ENCODE assay signal across 8 cellular contexts in genomic region chr5:39399135-39400036, GRCh38. TPM values are rescaled to one million over a fixed set of nuclear protein-coding genes. Genes with fewer than 3 reads are reported as not detected.
DNase-seq lines count a peak whose midpoint lies in the region; ATAC-seq and TF ChIP-seq lines count a peak whose summit lies in the region.

No MANE protein-coding gene starts in this region.

- H3K27ac ChIP-seq in endodermal cell (ENCODE audit: low read depth, low read length): no peak overlapping the region

- DNase-seq in ACHN: peak; percentile 85
- DNase-seq in NB4 (ENCODE audit: low read depth): peak; percentile 70
- peak; percentile 99 for DNase-seq in dedifferentiated amniotic fluid mesenchymal stem cell (ENCODE audit: extremely low spot score)
- peak; percentile 24 for DNase-seq in midbrain (lab: John Stamatoyannopoulos, UW)
- no peak for DNase-seq in GM10248 (ENCODE audit: extremely low spot score)
- no peak for DNase-seq in activated T-cell treated with anti-CD3 and anti-CD28 coated beads, Interleukin-2, amount 50 U/mL, for 72 hours
- no peak for DNase-seq in endodermal cell

- no peaks in the 10 kb centered on the region for H3K36me3 Mint-ChIP-seq in activated T-cell treated with anti-CD3 and anti-CD28 coated beads, Interleukin-2, amount 50 U/mL, for 72 hours (ENCODE audit: insufficient read depth in 2 of 2)
- H3K36me3 Mint-ChIP-seq in endodermal cell (ENCODE audit: low read depth): no peaks in the 10 kb centered on the region

- no peaks in the 10 kb centered on the region for H3K9me3 Mint-ChIP-seq in activated T-cell treated with anti-CD3 and anti-CD28 coated beads, Interleukin-2, amount 50 U/mL, for 72 hours
- H3K9me3 Mint-ChIP-seq in endodermal cell: no peaks in the 10 kb centered on the region

- H3K4me3 Mint-ChIP-seq in activated T-cell treated with anti-CD3 and anti-CD28 coated beads, Interleukin-2, amount 50 U/mL, for 72 hours: no peak overlapping the region
- H3K4me3 Mint-ChIP-seq in endodermal cell: no peak overlapping the region

- H3K27me3 ChIP-seq in endodermal cell (ENCODE audit: control insufficient read depth, insufficient read depth, low read length, poor library complexity, severe bottlenecking): no peaks in the 10 kb centered on the region

- H3K4me1 ChIP-seq in endodermal cell (ENCODE audit: control insufficient read depth, insufficient read depth, low read length): peaks cover 6% of the 10 kb centered on the region

- H3K27ac Mint-ChIP-seq in activated T-cell treated with anti-CD3 and anti-CD28 coated beads, Interleukin-2, amount 50 U/mL, for 72 hours: no peak overlapping the region
- H3K27ac Mint-ChIP-seq in endodermal cell: no peak overlapping the region

- no peaks in the 10 kb centered on the region for H3K36me3 ChIP-seq in endodermal cell (ENCODE audit: control insufficient read depth, insufficient read depth, low read length)

- H3K4me3 ChIP-seq in NB4 (ENCODE audit: low read depth, low read length): no peak overlapping the region
- H3K4me3 ChIP-seq in endodermal cell (ENCODE audit: low read length): no peak overlapping the region

- H3K9ac ChIP-seq in endodermal cell (ENCODE audit: extremely low read depth, low read length, poor library complexity, severe bottlenecking): no peak overlapping the region

- ATAC-seq in activated T-cell treated with anti-CD3 and anti-CD28 coated beads, Interleukin-2, amount 50 U/mL, for 72 hours (replicated peaks in 1 of 2): no peak
- ATAC-seq in GM21717 (IDR thresholded peaks at IDR 0.05; ENCODE audit: unreplicated experiment): no peak

- H3K4me1 Mint-ChIP-seq in activated T-cell treated with anti-CD3 and anti-CD28 coated beads, Interleukin-2, amount 50 U/mL, for 72 hours (ENCODE audit: low read depth): no peaks in the 10 kb centered on the region
- peaks cover 22% of the 10 kb centered on the region for H3K4me1 Mint-ChIP-seq in endodermal cell

- no peak for TF ChIP-seq POLR2A in NB4 (IDR thresholded peaks at IDR 0.05; ENCODE audit: extremely low read depth, insufficient read length)

- CTCF ChIA-PET in GM10248 (lab: Yijun Ruan, JAX): interaction anchor here (6.0 kb wide), 1 partner anchor 23 kb away, joined by 34 read pairs; no protein-coding TSS in a partner anchor

- H3K9me3 ChIP-seq in endodermal cell (ENCODE audit: control insufficient read depth, low read length): no peaks in the 10 kb centered on the region

- no peaks in the 10 kb centered on the region for H3K27me3 Mint-ChIP-seq in activated T-cell treated with anti-CD3 and anti-CD28 coated beads, Interleukin-2, amount 50 U/mL, for 72 hours (ENCODE audit: low read depth)
- no peaks in the 10 kb centered on the region for H3K27me3 Mint-ChIP-seq in endodermal cell (ENCODE audit: insufficient read depth)

- POLR2A ChIA-PET in GM10248 (lab: Yijun Ruan, JAX): no interaction called here

- in situ Hi-C loops in ACHN (cut with HindIII; ENCODE audit: low pct_ligation_motif_present, low pct_unique_long_range_greater_than_20kb, low sequenced_read_pairs): loop anchor here (25.0 kb wide), 1 partner anchor 138 kb away; no protein-coding TSS in a partner anchor

- TF ChIP-seq CTCF in NB4 (IDR thresholded peaks at IDR 0.05; ENCODE audit: low read depth, low read length) (no peak), GM10248 (IDR thresholded peaks at IDR 0.05; ENCODE audit: control extremely low read depth, extremely low read depth, low read depth, missing control alignments) (no peak), endodermal cell (conservative IDR thresholded peaks at IDR 0.05) (no peak)

- WGBS in endodermal cell (ENCODE audit: insufficient coverage in 1 of 2, insufficient read length in 1 of 2), 2 experiments: 95 to 100% methylated on average over 1 of the region's 1 CpG

RNA-seq across cellular contexts. Expression of gene DAB2, which starts 25.4 kb away (rescaled TPM):
- total RNA-seq in activated T-cell treated with anti-CD3 and anti-CD28 coated beads, Interleukin-2, amount 50 U/mL, for 72 hours: not detected
- 10 to 100 TPM; 12.3 to 23.8 TPM for total RNA-seq in endodermal cell
- polyA plus RNA-seq in endodermal cell (2013, experiment 1 of 2): 12.8 TPM
- polyA plus RNA-seq in endodermal cell (2013, experiment 2 of 2): 12.7 TPM

RNA-seq across cellular contexts. Expression of gene C9, which starts 35.1 kb away (rescaled TPM):
- total RNA-seq in activated T-cell treated with anti-CD3 and anti-CD28 coated beads, Interleukin-2, amount 50 U/mL, for 72 hours: not detected
- total RNA-seq in endodermal cell: not detected
- not detected for polyA plus RNA-seq in endodermal cell (2013, experiment 1 of 2)
- polyA plus RNA-seq in endodermal cell (2013, experiment 2 of 2): not detected

Comparison
In these comparisons a context has a peak if more than half of its experiments do, and no peak if none do; other contexts are left out.
1. DNase-seq: peak in ACHN (single experiment), NB4 (single experiment), dedifferentiated amniotic fluid mesenchymal stem cell (single experiment) and midbrain (single experiment); none in GM10248 (single experiment), activated T-cell treated with anti-CD3 and anti-CD28 coated beads, Interleukin-2, amount 50 U/mL, for 72 hours (0 of 2) and endodermal cell (single experiment).
2. RNA of gene DAB2, which starts 25.4 kb away (total RNA-seq): 12.3 to 23.8 TPM in endodermal cell; not detected in activated T-cell treated with anti-CD3 and anti-CD28 coated beads, Interleukin-2, amount 50 U/mL, for 72 hours; every median in the first group is over 10 times any median in the second.